In genomic region chr2:216501854-216502253, GRCh38 we compare ENCODE assay signal across 1 cellular context.
TF ChIP-seq lines count a peak whose summit lies in the region.

No MANE protein-coding gene starts in this region.

TF ChIP-seq in GM12878, 131 proteins besides CTCF, POLR2A, EP300 and RAD21:
- TF ChIP-seq IKZF1 (conservative IDR thresholded peaks at IDR 0.05) (no peak), SUPT20H (IDR thresholded peaks at IDR 0.05; ENCODE audit: borderline replicate concordance, control insufficient read depth, low read depth, low read length) (no peak), HDAC6 (IDR thresholded peaks at IDR 0.05; ENCODE audit: unreplicated experiment) (no peak), FOXM1 (IDR thresholded peaks at IDR 0.05; ENCODE audit: low read depth, low read length) (no peak), MLLT1 (IDR thresholded peaks at IDR 0.05) (no peak), E2F8 (IDR thresholded peaks at IDR 0.05; ENCODE audit: low read depth, partially characterized antibody) (no peak), ZNF384 (IDR thresholded peaks at IDR 0.05; ENCODE audit: borderline replicate concordance, low read depth, low read length) (no peak), ATF7 (IDR thresholded peaks at IDR 0.05; ENCODE audit: low read depth) (no peak), SRF (IDR thresholded peaks at IDR 0.05; ENCODE audit: low read depth in 2 of 2, low read length in 2 of 2) (no peak), ZBTB11 (CRISPR knock-in tag; IDR thresholded peaks at IDR 0.05) (no peak)
